16 cellular contexts compared by ENCODE assay signal in genomic region chr3:189927975-189928895, GRCh38.
A peak's percentile ranks its signal among the peaks of the same experiment; 100 is the strongest.
DNase-seq lines count a peak whose midpoint lies in the region; TF ChIP-seq lines count a peak whose summit lies in the region.
"Had no signal": no experiment of that assay in that cellular context is flagged by ENCODE, and none has a peak within 500 bp of the region (broad histone marks: within the 10 kb centered on the region; RNA-seq: fewer than 3 reads in every experiment).

No MANE protein-coding gene starts in this region.

- DNase-seq in activated T-cell treated with anti-CD3 and anti-CD28 coated beads, Interleukin-2, amount 50 U/mL, for 24 hours: no peak
- DNase-seq in activated T-cell treated with anti-CD3 and anti-CD28 coated beads for 4 hours (no peak), SK-MEL-5 (ENCODE audit: low read depth, low spot score) (peak; percentile 8), epithelial cell of prostate (ENCODE audit: low read depth, low spot score) (peak; percentile 89), HuH-7 (ENCODE audit: low spot score) (no peak), COLO668 (lab: John Stamatoyannopoulos, UW; ENCODE audit: unreplicated experiment) (no peak), GM10248 (ENCODE audit: extremely low spot score) (no peak), NCI-H524 treated with DMSO at 0.1 percent for 48 hours (lab: John Stamatoyannopoulos, UW) (no peak)
- DNase-seq: CD4-positive, alpha-beta T cell; cortex of kidney; DMS79 treated with DMSO at 0.1 percent for 48 hours; glutamatergic neuron; naive thymus-derived CD8-positive, alpha-beta T cell; NCI-H2107; SHP77 had no signal

- peaks cover 4% of the 10 kb centered on the region for H3K9me3 Mint-ChIP-seq in activated T-cell treated with anti-CD3 and anti-CD28 coated beads, Interleukin-2, amount 50 U/mL, for 24 hours
- H3K9me3 Mint-ChIP-seq: CD4-positive, alpha-beta T cell; naive thymus-derived CD8-positive, alpha-beta T cell had no signal

- peaks cover 25% of the 10 kb centered on the region for H3K4me1 Mint-ChIP-seq in activated T-cell treated with anti-CD3 and anti-CD28 coated beads, Interleukin-2, amount 50 U/mL, for 24 hours (ENCODE audit: low read depth)
- H3K4me1 Mint-ChIP-seq: naive thymus-derived CD8-positive, alpha-beta T cell had no signal

- in situ Hi-C loops in SK-MEL-5 (cut with HindIII; ENCODE audit: low pct_unique_long_range_greater_than_20kb, low sequenced_read_pairs): no loop called here

- peaks cover 6% of the 10 kb centered on the region for H3K27me3 Mint-ChIP-seq in activated T-cell treated with anti-CD3 and anti-CD28 coated beads, Interleukin-2, amount 50 U/mL, for 24 hours
- H3K27me3 Mint-ChIP-seq: CD4-positive, alpha-beta T cell had no signal

- CTCF ChIA-PET in GM10248 (lab: Yijun Ruan, JAX): interaction anchor here (1.2 to 4.4 kb wide), 3 partner anchors 13 to 34 kb away, joined by 3 to 16 read pairs (median 7); no protein-coding TSS in a partner anchor

- H3K4me3 Mint-ChIP-seq in activated T-cell treated with anti-CD3 and anti-CD28 coated beads, Interleukin-2, amount 50 U/mL, for 24 hours: no peak overlapping the region
- H3K4me3 Mint-ChIP-seq: CD4-positive, alpha-beta T cell; naive thymus-derived CD8-positive, alpha-beta T cell had no signal

- peak overlapping the region; percentile 93 for H3K27ac Mint-ChIP-seq in activated T-cell treated with anti-CD3 and anti-CD28 coated beads, Interleukin-2, amount 50 U/mL, for 24 hours
- H3K27ac Mint-ChIP-seq: CD4-positive, alpha-beta T cell; naive thymus-derived CD8-positive, alpha-beta T cell had no signal

- no peak for TF ChIP-seq CTCF in GM10248 (IDR thresholded peaks at IDR 0.05; ENCODE audit: control extremely low read depth, extremely low read depth, low read depth, missing control alignments)

- H3K27ac ChIP-seq in epithelial cell of prostate: peak overlapping the region; percentile 86
- H3K27ac ChIP-seq: prostate gland had no signal

- H3K36me3 Mint-ChIP-seq in activated T-cell treated with anti-CD3 and anti-CD28 coated beads, Interleukin-2, amount 50 U/mL, for 24 hours (ENCODE audit: low read depth): no peaks in the 10 kb centered on the region
- H3K36me3 Mint-ChIP-seq: naive thymus-derived CD8-positive, alpha-beta T cell had no signal

- POLR2A ChIA-PET in GM10248 (lab: Yijun Ruan, JAX): no interaction called here

Comparison
In these comparisons a context has a peak if more than half of its experiments do, and no peak if none do; other contexts are left out.
1. DNase-seq: peak in SK-MEL-5 (single experiment) and epithelial cell of prostate (single experiment); none in activated T-cell treated with anti-CD3 and anti-CD28 coated beads, Interleukin-2, amount 50 U/mL, for 24 hours (single experiment), activated T-cell treated with anti-CD3 and anti-CD28 coated beads for 4 hours (single experiment), HuH-7 (single experiment), COLO668 (single experiment), GM10248 (single experiment) and NCI-H524 treated with DMSO at 0.1 percent for 48 hours (single experiment).